In the genomic region with DNA sequence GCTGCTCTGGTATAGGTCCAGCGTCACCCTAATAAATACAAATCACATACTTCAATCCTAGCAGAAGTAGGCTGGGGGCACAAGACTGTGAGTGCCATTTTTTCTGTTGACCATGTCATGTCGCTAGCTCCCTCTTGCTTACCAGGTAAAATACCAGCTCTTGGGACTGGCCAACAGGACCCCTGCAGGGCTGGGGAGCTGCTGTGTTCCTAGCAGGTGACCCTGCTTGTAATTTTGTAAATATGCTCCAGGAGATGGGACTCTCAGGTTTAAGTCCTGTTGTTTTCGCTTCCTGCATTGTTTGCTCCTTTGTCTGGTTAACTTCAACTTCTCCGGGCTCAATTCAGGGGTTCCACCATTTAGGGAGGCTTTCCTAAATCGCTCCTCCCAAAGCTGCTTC, we compare ENCODE assay signal across 27 cellular contexts.
DNase-seq lines count a peak whose midpoint lies in the region; ATAC-seq and TF ChIP-seq lines count a peak whose summit lies in the region.
"Had no signal": no experiment of that assay in that cellular context is flagged by ENCODE, and none has a peak within 500 bp of the region (broad histone marks: within the 10 kb centered on the region; RNA-seq: fewer than 3 reads in every experiment).

No MANE protein-coding gene starts in this region.

- H4K91ac ChIP-seq in neuronal stem cell (ENCODE audit: low read depth, low read length, poor library complexity) = no peak overlapping the region

- TF ChIP-seq CTCF in brain (conservative IDR thresholded peaks at IDR 0.05) (no peak), esophagus muscularis mucosa (IDR thresholded peaks at IDR 0.05) (no peak)
- no peak for TF ChIP-seq CTCF in CD4-positive, alpha-beta T cell (IDR thresholded peaks at IDR 0.05)

- no peak overlapping the region for H2BK5ac ChIP-seq in neuronal stem cell (ENCODE audit: low read length)

- H3K9me3 Mint-ChIP-seq in activated CD4-positive, alpha-beta T cell treated with anti-CD3 and anti-CD28 coated beads, Interleukin-2, amount 10 ng/mL, durations not matched to agents 24 days and 14 days = no peaks in the 10 kb centered on the region
- H3K9me3 Mint-ChIP-seq in brain = peaks cover 0 to 4% (median 0%) of the 10 kb centered on the region in 5 experiments
- no peaks in the 10 kb centered on the region for H3K9me3 Mint-ChIP-seq in CD4-positive, alpha-beta T cell
- H3K9me3 Mint-ChIP-seq: CD4-positive, alpha-beta memory T cell; CD8-positive, alpha-beta memory T cell; CD8-positive, alpha-beta T cell had no signal

- CTCF ChIA-PET in CD4-positive, alpha-beta T cell (lab: Charles Lee) = no interaction called here

- H3K36me3 Mint-ChIP-seq in activated CD4-positive, alpha-beta T cell treated with anti-CD3 and anti-CD28 coated beads, Interleukin-2, amount 10 ng/mL, durations not matched to agents 24 days and 14 days (ENCODE audit: low read depth) = no peaks in the 10 kb centered on the region
- H3K36me3 Mint-ChIP-seq in brain = peaks cover 8% of the 10 kb centered on the region
- no peaks in the 10 kb centered on the region for H3K36me3 Mint-ChIP-seq in CD4-positive, alpha-beta T cell (ENCODE audit: low read depth)
- H3K36me3 Mint-ChIP-seq: CD14-positive monocyte; CD4-positive, alpha-beta memory T cell; CD4-positive, CD25-positive, alpha-beta regulatory T cell; CD8-positive, alpha-beta memory T cell; CD8-positive, alpha-beta T cell had no signal

- H3K27me3 Mint-ChIP-seq in activated CD4-positive, alpha-beta T cell treated with anti-CD3 and anti-CD28 coated beads, Interleukin-2, amount 10 ng/mL, durations not matched to agents 24 days and 14 days = no peaks in the 10 kb centered on the region
- no peaks in the 10 kb centered on the region for H3K27me3 Mint-ChIP-seq in brain
- no peaks in the 10 kb centered on the region for H3K27me3 Mint-ChIP-seq in CD4-positive, alpha-beta T cell
- H3K27me3 Mint-ChIP-seq: B cell; CD4-positive, CD25-positive, alpha-beta regulatory T cell had no signal

- H3K9me3 ChIP-seq in esophagus muscularis mucosa (no peaks in the 10 kb centered on the region), neuronal stem cell (replicated peaks in 1 of 2; ENCODE audit: control insufficient read depth in 2 of 2, insufficient read depth in 1 of 2, low read depth in 1 of 2, low read length in 2 of 2) (no peaks in the 10 kb centered on the region)
- no peaks in the 10 kb centered on the region for H3K9me3 ChIP-seq in CD4-positive, alpha-beta T cell (ENCODE audit: control insufficient read depth, low read length)
- H3K9me3 ChIP-seq: A549; BE2C; BLaER1; BLaER1 treated with 17β-estradiol and CSF1 and Interleukin-3, amounts not matched to agents 10 nM and 100 nM; Caco-2 had no signal

- H4K8ac ChIP-seq in neuronal stem cell (ENCODE audit: low read depth, low read length) = no peak overlapping the region

- no peak overlapping the region for H3K27ac Mint-ChIP-seq in activated CD4-positive, alpha-beta T cell treated with anti-CD3 and anti-CD28 coated beads, Interleukin-2, amount 10 ng/mL, durations not matched to agents 24 days and 14 days
- H3K27ac Mint-ChIP-seq in brain = peak overlapping the region in 3 of 5 experiments; percentile 61 to 95 (median 90)
- no peak overlapping the region for H3K27ac Mint-ChIP-seq in CD4-positive, alpha-beta T cell
- H3K27ac Mint-ChIP-seq: B cell; CD14-positive monocyte; CD4-positive, alpha-beta memory T cell; CD4-positive, CD25-positive, alpha-beta regulatory T cell; CD8-positive, alpha-beta memory T cell; CD8-positive, alpha-beta T cell had no signal

- no peak overlapping the region for H3K4ac ChIP-seq in neuronal stem cell (ENCODE audit: low read length)

- ATAC-seq in CD4-positive, alpha-beta T cell (ENCODE audit: poor library complexity) = no peak
- ATAC-seq: A549; CD8-positive, alpha-beta T cell had no signal

- H3K23ac ChIP-seq in neuronal stem cell (ENCODE audit: low read depth, low read length, poor library complexity) = no peak overlapping the region

- no peaks in the 10 kb centered on the region for H3K79me1 ChIP-seq in neuronal stem cell (ENCODE audit: low read depth, low read length)

- no peak overlapping the region for H3K4me3 Mint-ChIP-seq in activated CD4-positive, alpha-beta T cell treated with anti-CD3 and anti-CD28 coated beads, Interleukin-2, amount 10 ng/mL, durations not matched to agents 24 days and 14 days
- H3K4me3 Mint-ChIP-seq in brain = no peak overlapping the region
- H3K4me3 Mint-ChIP-seq in CD4-positive, alpha-beta T cell = no peak overlapping the region
- H3K4me3 Mint-ChIP-seq: B cell; CD14-positive monocyte; CD4-positive, alpha-beta memory T cell; CD4-positive, CD25-positive, alpha-beta regulatory T cell; CD8-positive, alpha-beta T cell had no signal

- TF ChIP-seq POLR2A in esophagus muscularis mucosa (IDR thresholded peaks at IDR 0.05; ENCODE audit: low read depth) = no peak

- POLR2A ChIA-PET in CD4-positive, alpha-beta T cell (lab: Charles Lee) = no interaction called here

- H3K14ac ChIP-seq in neuronal stem cell (ENCODE audit: low read length) = no peak overlapping the region

- no peak overlapping the region for H3K4me2 ChIP-seq in neuronal stem cell (ENCODE audit: insufficient read depth, low read length, poor library complexity, severe bottlenecking)
- H3K4me2 ChIP-seq: A549; BLaER1; BLaER1 treated with 17β-estradiol and CSF1 and Interleukin-3, amounts not matched to agents 10 nM and 100 nM had no signal

- no peak overlapping the region for H2AK5ac ChIP-seq in neuronal stem cell (ENCODE audit: low read depth, low read length)

- H3K4me3 ChIP-seq in esophagus muscularis mucosa (no peak overlapping the region), neuronal stem cell (ENCODE audit: low read length in 2 of 2) (no peak overlapping the region)
- H3K4me3 ChIP-seq: A549; BLaER1; BLaER1 treated with 17β-estradiol and CSF1 and Interleukin-3, amounts not matched to agents 10 nM and 100 nM had no signal

- WGBS in esophagus muscularis mucosa = 89% methylated on average over 5 of the region's 5 CpGs
- WGBS in neuronal stem cell (ENCODE audit: extremely low coverage in 2 of 2, insufficient read length in 2 of 2, insufficient replicate concordance in 1 of 2), 2 donors = no CpG with 5 or more reads among the region's 5 CpGs

- intact Hi-C loops in activated CD4-positive, alpha-beta T cell treated with anti-CD3 and anti-CD28 coated beads, Interleukin-2, amount 10 ng/mL, durations not matched to agents 24 days and 14 days (cut with micrococcal nuclease) = no loop called here
- intact Hi-C loops in esophagus muscularis mucosa (cut with DNase I) = no loop called here
- intact Hi-C loops in CD4-positive, alpha-beta T cell (cut with DNase I, micrococcal nuclease) = no loop called here

- H3K27me3 ChIP-seq in esophagus muscularis mucosa (peaks cover 0 to 8% (median 0%) of the 10 kb centered on the region in 4 donors), neuronal stem cell (ENCODE audit: control insufficient read depth in 3 of 3, insufficient read depth in 3 of 3, low read depth in 1 of 3, low read length in 3 of 3) (no peaks in the 10 kb centered on the region)
- no peaks in the 10 kb centered on the region for H3K27me3 ChIP-seq in CD4-positive, alpha-beta T cell (ENCODE audit: control insufficient read depth, insufficient read depth, low read length)
- H3K27me3 ChIP-seq: BE2C, BLaER1 had no signal

- no peaks in the 10 kb centered on the region for H3K36me3 ChIP-seq in esophagus muscularis mucosa
- H3K36me3 ChIP-seq in neuronal stem cell (replicated peaks in 1 of 2; ENCODE audit: control insufficient read depth in 2 of 2, insufficient read depth in 2 of 2, low read length in 2 of 2) = no peaks in the 10 kb centered on the region
- H3K36me3 ChIP-seq: BE2C; BLaER1; BLaER1 treated with 17β-estradiol and CSF1 and Interleukin-3, amounts not matched to agents 10 nM and 100 nM had no signal

- H2BK12ac ChIP-seq in neuronal stem cell (ENCODE audit: low read length) = no peak overlapping the region

- peak; percentile 29 for DNase-seq in activated CD4-positive, alpha-beta T cell treated with anti-CD3 and anti-CD28 coated beads, Interleukin-2, amount 10 ng/mL, durations not matched to agents 24 days and 14 days
- no peak for DNase-seq in activated CD4-positive, alpha-beta T cell treated with anti-CD3 and anti-CD28 coated beads for 1 hour
- peak; percentile 57 for DNase-seq in esophagus muscularis mucosa (ENCODE audit: extremely low spot score)
- DNase-seq in CD4-positive, alpha-beta T cell = no peak
- DNase-seq in neuronal stem cell (ENCODE audit: low spot score) = no peak
- DNase-seq: 8988T; ACHN; AML-193; BE2C; CD4-positive, alpha-beta memory T cell; CD4-positive, CD25-positive, alpha-beta regulatory T cell; CD8-positive, alpha-beta memory T cell; CD8-positive, alpha-beta T cell; COR-L47; DMS 273 treated with DMSO at 0.1 percent for 48 hours; DMS153; DMS79; DMS79 treated with DMSO at 0.1 percent for 48 hours; DND-41 had no signal

- H2BK120ac ChIP-seq in neuronal stem cell (ENCODE audit: low read depth, low read length) = no peak overlapping the region

- H3K4me1 ChIP-seq in esophagus muscularis mucosa (no peaks in the 10 kb centered on the region), neuronal stem cell (ENCODE audit: control insufficient read depth in 2 of 2, insufficient read depth in 1 of 2, low read depth in 1 of 2, low read length in 2 of 2) (peaks cover 0 to 10% of the 10 kb centered on the region in 2 donors)
- H3K4me1 ChIP-seq: A549, BE2C, BLaER1 had no signal

- TF ChIP-seq EP300 in esophagus muscularis mucosa (IDR thresholded peaks at IDR 0.05) = no peak

- no peaks in the 10 kb centered on the region for H3K4me1 Mint-ChIP-seq in activated CD4-positive, alpha-beta T cell treated with anti-CD3 and anti-CD28 coated beads, Interleukin-2, amount 10 ng/mL, durations not matched to agents 24 days and 14 days
- peaks cover 35% of the 10 kb centered on the region for H3K4me1 Mint-ChIP-seq in brain
- no peaks in the 10 kb centered on the region for H3K4me1 Mint-ChIP-seq in CD4-positive, alpha-beta T cell (ENCODE audit: low read depth)
- H3K4me1 Mint-ChIP-seq: B cell; CD4-positive, alpha-beta memory T cell; CD4-positive, CD25-positive, alpha-beta regulatory T cell; CD8-positive, alpha-beta memory T cell had no signal

- H2BK15ac ChIP-seq in neuronal stem cell (ENCODE audit: low read length) = no peak overlapping the region

- no peak overlapping the region for H3K9ac ChIP-seq in neuronal stem cell (ENCODE audit: low read depth, low read length, poor library complexity)
- H3K9ac ChIP-seq: BLaER1; BLaER1 treated with 17β-estradiol and CSF1 and Interleukin-3, amounts not matched to agents 10 nM and 100 nM had no signal

- no peak overlapping the region for H2AFZ ChIP-seq in neuronal stem cell (ENCODE audit: low read length)

- no peak overlapping the region for H3K18ac ChIP-seq in neuronal stem cell (ENCODE audit: low read length)

- H3K27ac ChIP-seq in esophagus muscularis mucosa (replicated peaks in 1 of 4) = no peak overlapping the region
- H3K27ac ChIP-seq in CD4-positive, alpha-beta T cell (ENCODE audit: low read depth, low read length) = no peak overlapping the region
- no peak overlapping the region for H3K27ac ChIP-seq in neuronal stem cell (replicated peaks; ENCODE audit: low read length)
- H3K27ac ChIP-seq: 22Rv1; A549; BLaER1; BLaER1 treated with 17β-estradiol and CSF1 and Interleukin-3, amounts not matched to agents 10 nM and 100 nM had no signal

Comparison
In these comparisons a context has a peak if more than half of its experiments do, and no peak if none do; other contexts are left out.
1. DNase-seq: peak in activated CD4-positive, alpha-beta T cell treated with anti-CD3 and anti-CD28 coated beads, Interleukin-2, amount 10 ng/mL, durations not matched to agents 24 days and 14 days (single experiment) and esophagus muscularis mucosa (single experiment); none in activated CD4-positive, alpha-beta T cell treated with anti-CD3 and anti-CD28 coated beads for 1 hour (single experiment), CD4-positive, alpha-beta T cell (0 of 10) and neuronal stem cell (single experiment).
2. H3K27ac Mint-ChIP-seq: peak in brain (3 of 5); none in activated CD4-positive, alpha-beta T cell treated with anti-CD3 and anti-CD28 coated beads, Interleukin-2, amount 10 ng/mL, durations not matched to agents 24 days and 14 days (single experiment) and CD4-positive, alpha-beta T cell (single experiment).